In the genomic region with DNA sequence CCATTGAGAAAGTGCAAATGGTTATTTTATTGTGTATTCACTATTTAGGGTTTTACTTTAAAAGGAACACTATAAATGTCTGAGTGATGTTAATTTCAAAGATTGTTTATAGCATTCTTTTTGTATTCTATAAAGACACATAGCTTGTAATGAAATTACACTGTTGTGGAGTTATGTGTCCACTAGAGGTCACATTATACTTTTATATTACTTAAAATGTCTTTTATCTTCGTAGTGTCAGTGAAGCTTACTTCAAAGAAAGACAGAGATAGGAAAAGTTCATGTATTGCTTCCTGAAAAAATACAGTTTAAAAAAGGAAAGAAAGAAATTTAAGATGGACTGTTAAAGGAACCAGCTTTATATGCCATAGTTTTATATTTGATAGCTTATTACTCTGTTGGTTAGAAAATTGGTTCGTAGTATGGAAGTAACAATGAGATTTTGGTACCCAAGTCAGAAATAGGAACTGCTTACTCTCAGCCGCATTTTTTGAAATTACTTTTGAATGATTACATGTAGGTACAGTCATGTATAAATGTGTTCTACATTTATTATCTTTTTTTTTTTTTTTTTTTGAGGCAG, we compare ENCODE assay signal across 1 cellular context.
TF ChIP-seq lines count a peak whose summit lies in the region.

No MANE protein-coding gene starts in this region.

TF ChIP-seq in GM23338, 12 proteins besides CTCF, POLR2A, EP300 and RAD21 (continued from another document):
- TF ChIP-seq, protein P1, sequence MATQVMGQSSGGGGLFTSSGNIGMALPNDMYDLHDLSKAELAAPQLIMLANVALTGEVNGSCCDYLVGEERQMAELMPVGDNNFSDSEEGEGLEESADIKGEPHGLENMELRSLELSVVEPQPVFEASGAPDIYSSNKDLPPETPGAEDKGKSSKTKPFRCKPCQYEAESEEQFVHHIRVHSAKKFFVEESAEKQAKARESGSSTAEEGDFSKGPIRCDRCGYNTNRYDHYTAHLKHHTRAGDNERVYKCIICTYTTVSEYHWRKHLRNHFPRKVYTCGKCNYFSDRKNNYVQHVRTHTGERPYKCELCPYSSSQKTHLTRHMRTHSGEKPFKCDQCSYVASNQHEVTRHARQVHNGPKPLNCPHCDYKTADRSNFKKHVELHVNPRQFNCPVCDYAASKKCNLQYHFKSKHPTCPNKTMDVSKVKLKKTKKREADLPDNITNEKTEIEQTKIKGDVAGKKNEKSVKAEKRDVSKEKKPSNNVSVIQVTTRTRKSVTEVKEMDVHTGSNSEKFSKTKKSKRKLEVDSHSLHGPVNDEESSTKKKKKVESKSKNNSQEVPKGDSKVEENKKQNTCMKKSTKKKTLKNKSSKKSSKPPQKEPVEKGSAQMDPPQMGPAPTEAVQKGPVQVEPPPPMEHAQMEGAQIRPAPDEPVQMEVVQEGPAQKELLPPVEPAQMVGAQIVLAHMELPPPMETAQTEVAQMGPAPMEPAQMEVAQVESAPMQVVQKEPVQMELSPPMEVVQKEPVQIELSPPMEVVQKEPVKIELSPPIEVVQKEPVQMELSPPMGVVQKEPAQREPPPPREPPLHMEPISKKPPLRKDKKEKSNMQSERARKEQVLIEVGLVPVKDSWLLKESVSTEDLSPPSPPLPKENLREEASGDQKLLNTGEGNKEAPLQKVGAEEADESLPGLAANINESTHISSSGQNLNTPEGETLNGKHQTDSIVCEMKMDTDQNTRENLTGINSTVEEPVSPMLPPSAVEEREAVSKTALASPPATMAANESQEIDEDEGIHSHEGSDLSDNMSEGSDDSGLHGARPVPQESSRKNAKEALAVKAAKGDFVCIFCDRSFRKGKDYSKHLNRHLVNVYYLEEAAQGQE (IDR thresholded peaks at IDR 0.05; ENCODE audit: unreplicated experiment) = no peak
- TF ChIP-seq STAT1 (IDR thresholded peaks at IDR 0.05; ENCODE audit: unreplicated experiment) (no peak), CREB1 (CRISPR knock-in tag; IDR thresholded peaks at IDR 0.05; ENCODE audit: low read depth) (no peak), JUNB (IDR thresholded peaks at IDR 0.05; ENCODE audit: unreplicated experiment) (no peak), EZH2 (IDR thresholded peaks at IDR 0.05; ENCODE audit: low read depth, unreplicated experiment) (no peak), NANOG (IDR thresholded peaks at IDR 0.05; ENCODE audit: borderline replicate concordance) (no peak), ZNF114 (CRISPR knock-in tag; IDR thresholded peaks at IDR 0.05) (no peak), POLR2AphosphoS5 (IDR thresholded peaks at IDR 0.05; ENCODE audit: low read depth) (no peak), ZNF331 (CRISPR knock-in tag; IDR thresholded peaks at IDR 0.05; ENCODE audit: low read depth) (no peak), EZH2phosphoT487 (IDR thresholded peaks at IDR 0.05; ENCODE audit: unreplicated experiment) (no peak)
- TF ChIP-seq, protein P2, sequence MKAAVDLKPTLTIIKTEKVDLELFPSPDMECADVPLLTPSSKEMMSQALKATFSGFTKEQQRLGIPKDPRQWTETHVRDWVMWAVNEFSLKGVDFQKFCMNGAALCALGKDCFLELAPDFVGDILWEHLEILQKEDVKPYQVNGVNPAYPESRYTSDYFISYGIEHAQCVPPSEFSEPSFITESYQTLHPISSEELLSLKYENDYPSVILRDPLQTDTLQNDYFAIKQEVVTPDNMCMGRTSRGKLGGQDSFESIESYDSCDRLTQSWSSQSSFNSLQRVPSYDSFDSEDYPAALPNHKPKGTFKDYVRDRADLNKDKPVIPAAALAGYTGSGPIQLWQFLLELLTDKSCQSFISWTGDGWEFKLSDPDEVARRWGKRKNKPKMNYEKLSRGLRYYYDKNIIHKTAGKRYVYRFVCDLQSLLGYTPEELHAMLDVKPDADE (IDR thresholded peaks at IDR 0.05) = no peak
